17 cellular contexts compared by ENCODE assay signal in genomic region chr1:33424205-33424604, GRCh38. TPM values are rescaled to one million over a fixed set of nuclear protein-coding genes. Genes with fewer than 3 reads are reported as not detected.
DNase-seq lines count a peak whose midpoint lies in the region; ATAC-seq, FAIRE-seq and TF ChIP-seq lines count a peak whose summit lies in the region.
"Had no signal": no experiment of that assay in that cellular context is flagged by ENCODE, and none has a peak within 500 bp of the region (broad histone marks: within the 10 kb centered on the region; RNA-seq: fewer than 3 reads in every experiment).

No MANE protein-coding gene starts in this region.

- 72 to 80% methylated on average over 4 of the region's 4 CpGs for WGBS in gastroesophageal sphincter (ENCODE audit: low coverage in 1 of 2), 2 donors

- no peak for TF ChIP-seq POLR2A in gastroesophageal sphincter (IDR thresholded peaks at IDR 0.05)

- H3K27me3 ChIP-seq in cardiac muscle cell (peaks cover 28% of the 10 kb centered on the region), gastroesophageal sphincter (no peaks in the 10 kb centered on the region)

- H3K4me1 ChIP-seq in cardiac muscle cell (ENCODE audit: low read depth), result peaks cover under 1% of the 10 kb centered on the region
- peaks cover 0 to 27% (median 0%) of the 10 kb centered on the region in 3 donors for H3K4me1 ChIP-seq in gastroesophageal sphincter
- H3K4me1 ChIP-seq: colonic mucosa had no signal

- intact Hi-C loops in left cardiac atrium (cut with DNase I), result no loop called here

- ATAC-seq in left cardiac atrium, result no peak
- ATAC-seq in gastroesophageal sphincter, result no peak
- no peak for ATAC-seq in HG03342 (IDR thresholded peaks at IDR 0.05; ENCODE audit: unreplicated experiment)
- ATAC-seq: activated CD4-positive, alpha-beta T cell treated with anti-CD3 and anti-CD28 coated beads for 36 hours; lower lobe of right lung had no signal

- no peak for TF ChIP-seq EP300 in gastroesophageal sphincter (IDR thresholded peaks at IDR 0.05)

- DNase-seq in cardiac muscle cell (ENCODE audit: low read depth in 1 of 2, low spot score in 1 of 2) (peak; percentile 4 to 56), left cardiac atrium (no peak), amniotic epithelial cell (ENCODE audit: low read depth) (peak; percentile 59), GOT3 (lab: John Stamatoyannopoulos, UW) (no peak)
- DNase-seq in stimulated activated CD4-positive, alpha-beta T cell treated with anti-CD3 and anti-CD28 coated beads, Interleukin-15, amount 100 ng/mL, for 24 hours, result no peak
- DNase-seq: activated CD4-positive, alpha-beta T cell treated with anti-CD3 and anti-CD28 coated beads for 36 hours; activated naive CD8-positive, alpha-beta T cell treated with anti-CD3 and anti-CD28 coated beads for 36 hours; activated T-cell treated with anti-CD3 and anti-CD28 coated beads for 4 hours; colonic mucosa; lower lobe of right lung; NCI-H1105 treated with DMSO at 0.1 percent for 48 hours; RPMI8226; small intestine had no signal

- H3K27ac ChIP-seq in cardiac muscle cell (no peak overlapping the region), gastroesophageal sphincter (no peak overlapping the region)
- H3K27ac ChIP-seq: colonic mucosa, lower lobe of right lung, neutrophil had no signal

- H3K9me3 ChIP-seq in cardiac muscle cell (ENCODE audit: low read depth) (no peaks in the 10 kb centered on the region), gastroesophageal sphincter (no peaks in the 10 kb centered on the region)
- H3K9me3 ChIP-seq: colonic mucosa, lower lobe of right lung, neutrophil had no signal

- TF ChIP-seq CTCF in cardiac muscle cell (IDR thresholded peaks at IDR 0.05; ENCODE audit: low read depth, low read length), result no peak
- TF ChIP-seq CTCF in gastroesophageal sphincter (IDR thresholded peaks at IDR 0.05), result no peak

- H3K36me3 ChIP-seq in cardiac muscle cell, result no peaks in the 10 kb centered on the region
- H3K36me3 ChIP-seq in gastroesophageal sphincter, result no peaks in the 10 kb centered on the region
- H3K36me3 ChIP-seq: colonic mucosa, lower lobe of right lung, neutrophil had no signal

- peak; percentile 58 for FAIRE-seq in islet of Langerhans (lab: Jason Lieb, UNC)
- FAIRE-seq: small intestine had no signal

- no peak overlapping the region for H3K4me3 ChIP-seq in cardiac muscle cell
- H3K4me3 ChIP-seq in gastroesophageal sphincter, result no peak overlapping the region
- H3K4me3 ChIP-seq: colonic mucosa, lower lobe of right lung had no signal

RNA-seq across cellular contexts. Expression of gene PHC2, which starts 6.7 kb away (rescaled TPM):
- total RNA-seq in cardiac muscle cell, result 81.8 and 84.0 TPM in 2 replicates
- 86.0 and 97.9 TPM in 2 replicates for polyA plus RNA-seq in cardiac muscle cell
- 100 to 1,000 TPM in 1 of 2 donors, 10 to 100 TPM in 1; 75.0 to 139 TPM for total RNA-seq in left cardiac atrium
- total RNA-seq in gastroesophageal sphincter, result 100 to 1,000 TPM in 3 of 4 donors, 10 to 100 TPM in 1; 99.8 to 223 (median 181) TPM

RNA-seq across cellular contexts. Expression of gene ZSCAN20, which starts 48.2 kb away (rescaled TPM):
- total RNA-seq in cardiac muscle cell, result 6.7 and 7.2 TPM in 2 replicates
- polyA plus RNA-seq in cardiac muscle cell, result 1.4 and 4.5 TPM in 2 replicates
- total RNA-seq in left cardiac atrium, result 1 to 10 TPM; 4.4 to 5.2 TPM
- 1 to 10 TPM; 6.7 to 9.2 (median 7.5) TPM for total RNA-seq in gastroesophageal sphincter

Comparison
In these comparisons a context has a peak if more than half of its experiments do, and no peak if none do; other contexts are left out.
1. DNase-seq: peak in cardiac muscle cell (2 of 2) and amniotic epithelial cell (single experiment); none in left cardiac atrium (single experiment), GOT3 (single experiment) and stimulated activated CD4-positive, alpha-beta T cell treated with anti-CD3 and anti-CD28 coated beads, Interleukin-15, amount 100 ng/mL, for 24 hours (single experiment).